Comparison of ENCODE assay signal across 14 cellular contexts in genomic region chr2:64695656-64696310, GRCh38. TPM values are rescaled to one million over a fixed set of nuclear protein-coding genes. Genes with fewer than 3 reads are reported as not detected.
A peak's percentile ranks its signal among the peaks of the same experiment; 100 is the strongest.
DNase-seq lines count a peak whose midpoint lies in the region; ATAC-seq, FAIRE-seq and TF ChIP-seq lines count a peak whose summit lies in the region.
"Had no signal": no experiment of that assay in that cellular context is flagged by ENCODE, and none has a peak within 500 bp of the region (broad histone marks: within the 10 kb centered on the region; RNA-seq: fewer than 3 reads in every experiment).

No MANE protein-coding gene starts in this region.

- ATAC-seq in HG02759 (IDR thresholded peaks at IDR 0.05; ENCODE audit: unreplicated experiment) (no peak), HG03439 (IDR thresholded peaks at IDR 0.05; ENCODE audit: unreplicated experiment) (no peak)

- DNase-seq in A172 (ENCODE audit: low spot score): peak; percentile 57
- no peak for DNase-seq in GM12891 (ENCODE audit: insufficient read length, low spot score)
- DNase-seq in astrocyte of the cerebellum (ENCODE audit: low read depth): peak; percentile 35
- peak; percentile 51 for DNase-seq in glomerular visceral epithelial cell (ENCODE audit: extremely low spot score)
- no peak for DNase-seq in stimulated activated CD4-positive, alpha-beta T cell treated with anti-CD3 and anti-CD28 coated beads, Interleukin-2, amount 100 ng/mL, for 48 hours
- DNase-seq in amniotic stem cell (lab: John Stamatoyannopoulos, UW): no peak
- DNase-seq: activated CD4-positive, alpha-beta T cell treated with anti-CD3 and anti-CD28 coated beads, Interleukin-2, amount 50 U/mL, for 4 hours; caudate nucleus; erythroblast; MV-4-11; NCI-H2227 treated with DMSO at 0.1 percent for 48 hours; OCI-M1 had no signal

- in situ Hi-C loops in astrocyte of the cerebellum (cut with HindIII; ENCODE audit: low sequenced_read_pairs): no loop called here

- H3K4me3 ChIP-seq in astrocyte of the cerebellum (ENCODE audit: low read depth, low read length): no peak overlapping the region

- no peak for TF ChIP-seq CTCF in astrocyte of the cerebellum (IDR thresholded peaks at IDR 0.05; ENCODE audit: low read depth, low read length, missing control alignments)

- no peak for TF ChIP-seq POLR2A in GM12891 (IDR thresholded peaks at IDR 0.05; ENCODE audit: low read depth, low read length)

- peak; percentile 78 for FAIRE-seq in GM12891 (lab: Jason Lieb, UNC)

TF ChIP-seq in GM12891, 5 proteins besides CTCF, POLR2A, EP300 and RAD21:
- TF ChIP-seq SPI1 (IDR thresholded peaks at IDR 0.05; ENCODE audit: low read depth, low read length) (no peak), POU2F2 (IDR thresholded peaks at IDR 0.05; ENCODE audit: low read depth, low read length) (no peak), TAF1 (IDR thresholded peaks at IDR 0.05; ENCODE audit: low read depth, low read length) (no peak)

RNA-seq across cellular contexts. Expression of gene SERTAD2, which starts 42.1 kb away (rescaled TPM):
- 6.4 and 10.3 TPM in 2 replicates for total RNA-seq in A172 (2014; rRNA removed; shearing (Covaris generic))
- polyA plus RNA-seq in GM12891 (2012; ENCODE audit: low read depth, missing spikeins): 16.5 TPM

Comparison
In these comparisons a context has a peak if more than half of its experiments do, and no peak if none do; other contexts are left out.
1. DNase-seq: peak in A172 (single experiment), astrocyte of the cerebellum (single experiment) and glomerular visceral epithelial cell (single experiment); none in GM12891 (single experiment), stimulated activated CD4-positive, alpha-beta T cell treated with anti-CD3 and anti-CD28 coated beads, Interleukin-2, amount 100 ng/mL, for 48 hours (0 of 2) and amniotic stem cell (single experiment).